1 cellular context compared by ENCODE assay signal in the genomic region with DNA sequence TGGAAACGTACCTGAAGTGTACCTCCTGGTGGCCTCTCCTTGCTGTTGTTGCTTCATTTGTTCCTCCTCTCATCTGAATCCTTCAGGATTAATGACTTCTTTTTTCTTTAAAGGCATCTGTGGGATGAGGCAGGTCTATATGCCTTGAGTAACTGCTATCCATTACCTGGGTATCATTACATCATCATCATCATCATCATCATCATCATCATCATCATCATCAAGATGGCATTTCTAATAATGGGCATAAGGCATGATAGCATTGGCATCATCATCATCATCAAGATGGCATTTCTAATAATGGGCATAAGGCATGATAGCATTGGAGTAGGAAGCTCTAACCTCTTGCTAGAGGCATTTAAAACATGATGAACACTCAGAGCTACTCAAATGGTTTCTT.
A peak's percentile ranks its signal among the peaks of the same experiment; 100 is the strongest.
TF ChIP-seq lines count a peak whose summit lies in the region.

No MANE protein-coding gene starts in this region.

TF ChIP-seq in HepG2, 621 proteins besides CTCF, POLR2A, EP300 and RAD21:
- TF ChIP-seq CCAR2 (optimal IDR thresholded peaks at IDR 0.05; ENCODE audit: low read depth, low read length) (no peak), TBX2 (CRISPR knock-in tag; IDR thresholded peaks at IDR 0.05; ENCODE audit: borderline replicate concordance) (no peak), KDM2A (CRISPR knock-in tag; IDR thresholded peaks at IDR 0.05; ENCODE audit: borderline replicate concordance, low read depth) (no peak), ATF7 (IDR thresholded peaks at IDR 0.05) (peak; percentile 83; the same call in 1 of the 2 replicates), ATF7 (CRISPR knock-in tag; IDR thresholded peaks at IDR 0.05) (no peak), CREB1 (IDR thresholded peaks at IDR 0.05) (peak; percentile 91), CREB1 (CRISPR knock-in tag; IDR thresholded peaks at IDR 0.05) (no peak), PLSCR1 (CRISPR knock-in tag; IDR thresholded peaks at IDR 0.05; ENCODE audit: borderline replicate concordance) (no peak), ZNF3 (CRISPR knock-in tag; IDR thresholded peaks at IDR 0.05) (no peak), ZBTB10 (CRISPR knock-in tag; IDR thresholded peaks at IDR 0.05; ENCODE audit: borderline replicate concordance) (no peak)
TF ChIP-seq in HepG2: peak in this region for 2.
